Comparison of ENCODE assay signal across 10 cellular contexts in the genomic region with DNA sequence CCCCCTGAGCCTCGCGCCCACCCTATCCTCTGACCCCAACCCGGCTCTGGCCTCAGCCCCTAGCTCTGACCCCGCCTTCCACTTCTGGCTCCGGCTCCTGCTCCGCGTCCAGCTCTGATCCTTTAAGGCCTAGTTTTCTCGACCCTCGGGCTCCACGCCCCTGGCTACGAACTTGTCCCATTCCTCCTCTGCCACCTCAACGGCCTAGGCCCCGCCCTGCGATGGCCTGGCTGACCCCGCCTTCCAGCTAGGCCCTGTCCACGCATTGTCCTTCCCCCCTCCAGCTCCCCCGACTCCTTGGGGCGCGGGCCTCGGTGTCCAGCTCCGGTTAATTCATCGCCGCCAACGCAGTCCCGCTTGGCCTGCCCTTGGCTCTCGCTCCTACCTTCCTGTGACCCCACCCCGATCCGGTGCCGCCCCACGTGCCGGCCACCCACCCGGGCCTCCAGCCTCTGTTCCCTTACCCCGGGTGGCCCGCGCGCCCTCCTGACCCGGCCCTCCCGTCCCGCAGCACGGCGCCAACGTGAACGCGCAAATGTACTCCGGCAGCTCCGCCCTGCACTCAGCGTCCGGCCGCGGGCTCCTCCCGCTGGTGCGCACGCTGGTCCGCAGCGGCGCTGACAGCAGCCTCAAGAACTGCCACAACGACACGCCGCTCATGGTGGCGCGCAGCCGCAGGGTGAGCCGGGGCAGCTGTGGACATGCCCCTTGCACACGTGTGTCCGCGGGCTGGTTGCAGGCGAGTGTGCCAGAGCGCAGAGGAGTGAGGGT. TPM values are rescaled to one million over a fixed set of nuclear protein-coding genes. Genes with fewer than 3 reads are reported as not detected.
DNase-seq lines count a peak whose midpoint lies in the region; ATAC-seq and TF ChIP-seq lines count a peak whose summit lies in the region.
"Had no signal": no experiment of that assay in that cellular context is flagged by ENCODE, and none has a peak within 500 bp of the region (broad histone marks: within the 10 kb centered on the region; RNA-seq: fewer than 3 reads in every experiment).

No MANE protein-coding gene starts in this region.

- no peaks in the 10 kb centered on the region for H3K9me3 ChIP-seq in A673 (ENCODE audit: low read depth, low read length, poor library complexity, severe bottlenecking)

- no peaks in the 10 kb centered on the region for H3K27me3 ChIP-seq in A673 (replicated peaks; ENCODE audit: insufficient read depth, low read depth, low read length, poor library complexity)

- BruUV-seq in A673 (replicated peaks; lab: Mats Ljungman, UMichigan): no TSS peak

- H3K27ac Mint-ChIP-seq in natural killer cell treated with Interleukin-12 subunit alpha and Interleukin-12 subunit beta and Interleukin-15 and Interleukin-18, amount 100 ng/mL, for 72 hours: peak overlapping the region; percentile 69 to 95

- no peaks in the 10 kb centered on the region for H3K9me3 Mint-ChIP-seq in natural killer cell treated with Interleukin-12 subunit alpha and Interleukin-12 subunit beta and Interleukin-15 and Interleukin-18, amount 100 ng/mL, for 72 hours

- no peak for ATAC-seq in natural killer cell treated with Interleukin-12 subunit alpha and Interleukin-12 subunit beta and Interleukin-15 and Interleukin-18, amount 100 ng/mL, for 72 hours
- ATAC-seq in HG03521 (IDR thresholded peaks at IDR 0.05; ENCODE audit: unreplicated experiment) (no peak), GM19023 (IDR thresholded peaks at IDR 0.05; ENCODE audit: unreplicated experiment) (no peak)

- intact Hi-C loops in A673 (cut with micrococcal nuclease; ENCODE audit: unreplicated experiment): no loop called here

- H3K27ac ChIP-seq in A673 (ENCODE audit: low read depth, low read length, poor library complexity, severe bottlenecking): peak overlapping the region; percentile 53

- H3K4me3 Mint-ChIP-seq in natural killer cell treated with Interleukin-12 subunit alpha and Interleukin-12 subunit beta and Interleukin-15 and Interleukin-18, amount 100 ng/mL, for 72 hours: peak overlapping the region; percentile 53

- H3K36me3 ChIP-seq in A673 (ENCODE audit: insufficient read depth, low read length, poor library complexity, severe bottlenecking): no peaks in the 10 kb centered on the region

- POLR2A ChIA-PET in A673 (lab: Charles Lee; ENCODE audit: low non-redundant PET): no interaction called here

- H3K4me1 ChIP-seq in A673 (ENCODE audit: insufficient read depth, low read length, poor library complexity, severe bottlenecking): peaks cover 25% of the 10 kb centered on the region

- no peaks in the 10 kb centered on the region for H3K36me3 Mint-ChIP-seq in natural killer cell treated with Interleukin-12 subunit alpha and Interleukin-12 subunit beta and Interleukin-15 and Interleukin-18, amount 100 ng/mL, for 72 hours

- TF ChIP-seq CTCF in A673 (conservative IDR thresholded peaks at IDR 0.05; ENCODE audit: low read depth, low read length): no peak
- TF ChIP-seq CTCF in foreskin fibroblast (IDR thresholded peaks at IDR 0.05; ENCODE audit: low read depth, low read length): peak; percentile 14

- H3K4me1 Mint-ChIP-seq in natural killer cell treated with Interleukin-12 subunit alpha and Interleukin-12 subunit beta and Interleukin-15 and Interleukin-18, amount 100 ng/mL, for 72 hours (ENCODE audit: low read depth in 2 of 2): peaks cover 41 to 50% of the 10 kb centered on the region in 2 donors

- peak; percentile 57 for DNase-seq in A673 (ENCODE audit: low spot score)
- DNase-seq in NCI-H69 (lab: John Stamatoyannopoulos, UW): peak; percentile 39
- DNase-seq in foreskin fibroblast: peak; percentile 87 to 93
- DNase-seq in natural killer cell treated with Interleukin-12 subunit alpha and Interleukin-12 subunit beta and Interleukin-15 and Interleukin-18, amount 100 ng/mL, for 72 hours (ENCODE audit: low spot score): no peak
- DNase-seq in activated CD4-positive, CD25-positive, alpha-beta regulatory T cell (lab: John Stamatoyannopoulos, UW): no peak
- no peak for DNase-seq in NCI-H146 (lab: John Stamatoyannopoulos, UW)
- DNase-seq: GF-D8 had no signal

- no peaks in the 10 kb centered on the region for H3K27me3 Mint-ChIP-seq in natural killer cell treated with Interleukin-12 subunit alpha and Interleukin-12 subunit beta and Interleukin-15 and Interleukin-18, amount 100 ng/mL, for 72 hours

- peak overlapping the region; percentile 48 for H3K4me3 ChIP-seq in A673 (ENCODE audit: low read depth, low read length, poor library complexity, severe bottlenecking)
- H3K4me3 ChIP-seq in foreskin fibroblast (ENCODE audit: low read depth in 1 of 2, low read length in 2 of 2): peak overlapping the region; percentile 40 to 55

- CTCF ChIA-PET in A673 (lab: Charles Lee): interaction anchor here (0.6 to 1.4 kb wide), 4 partner anchors 13 to 551 kb away, joined by 3 to 7 read pairs (median 6); no protein-coding TSS in a partner anchor

RNA-seq across cellular contexts. Expression of gene BCL3, which starts 9.4 kb away (rescaled TPM):
- 6.6 and 9.9 TPM in 2 replicates for total RNA-seq in A673 (2021)
- total RNA-seq in natural killer cell treated with Interleukin-12 subunit alpha and Interleukin-12 subunit beta and Interleukin-15 and Interleukin-18, amount 100 ng/mL, for 72 hours: 100 to 1,000 TPM; 117 to 122 TPM

RNA-seq across cellular contexts. Expression of gene CBLC, which starts 19.8 kb away (rescaled TPM):
- not detected in 2 replicates for total RNA-seq in A673 (2021)
- total RNA-seq in natural killer cell treated with Interleukin-12 subunit alpha and Interleukin-12 subunit beta and Interleukin-15 and Interleukin-18, amount 100 ng/mL, for 72 hours: not detected
- total RNA-seq: T-helper 2 cell treated with Interferon-gamma antibody and Interleukin-4, amounts not matched to agents 100 ng/mL and 5 ng/mL, for 36 hours had no signal

RNA-seq across cellular contexts. Expression of gene BCAM, which starts 51.0 kb away (rescaled TPM):
- total RNA-seq in A673 (2021): 3.4 and 6.6 TPM in 2 replicates
- total RNA-seq in natural killer cell treated with Interleukin-12 subunit alpha and Interleukin-12 subunit beta and Interleukin-15 and Interleukin-18, amount 100 ng/mL, for 72 hours: not detected
- total RNA-seq: T-helper 2 cell treated with Interferon-gamma antibody and Interleukin-4, amounts not matched to agents 100 ng/mL and 5 ng/mL, for 36 hours had no signal

RNA-seq across cellular contexts. Expression of gene CEACAM16, which starts 59.0 kb away (rescaled TPM):
- not detected in 2 replicates for total RNA-seq in A673 (2021)
- not detected for total RNA-seq in natural killer cell treated with Interleukin-12 subunit alpha and Interleukin-12 subunit beta and Interleukin-15 and Interleukin-18, amount 100 ng/mL, for 72 hours
- total RNA-seq: T-helper 2 cell treated with Interferon-gamma antibody and Interleukin-4, amounts not matched to agents 100 ng/mL and 5 ng/mL, for 36 hours had no signal

Comparison
In these comparisons a context has a peak if more than half of its experiments do, and no peak if none do; other contexts are left out.
1. DNase-seq: peak in A673 (single experiment), NCI-H69 (single experiment) and foreskin fibroblast (2 of 2); none in natural killer cell treated with Interleukin-12 subunit alpha and Interleukin-12 subunit beta and Interleukin-15 and Interleukin-18, amount 100 ng/mL, for 72 hours (single experiment), activated CD4-positive, CD25-positive, alpha-beta regulatory T cell (0 of 4) and NCI-H146 (single experiment).
2. RNA of gene BCL3, which starts 9.4 kb away (total RNA-seq): 117 to 122 TPM in natural killer cell treated with Interleukin-12 subunit alpha and Interleukin-12 subunit beta and Interleukin-15 and Interleukin-18, amount 100 ng/mL, for 72 hours; 6.6 to 9.9 TPM in A673; every median in the first group is over 10 times any median in the second.